4 cellular contexts compared by ENCODE assay signal in the genomic region with DNA sequence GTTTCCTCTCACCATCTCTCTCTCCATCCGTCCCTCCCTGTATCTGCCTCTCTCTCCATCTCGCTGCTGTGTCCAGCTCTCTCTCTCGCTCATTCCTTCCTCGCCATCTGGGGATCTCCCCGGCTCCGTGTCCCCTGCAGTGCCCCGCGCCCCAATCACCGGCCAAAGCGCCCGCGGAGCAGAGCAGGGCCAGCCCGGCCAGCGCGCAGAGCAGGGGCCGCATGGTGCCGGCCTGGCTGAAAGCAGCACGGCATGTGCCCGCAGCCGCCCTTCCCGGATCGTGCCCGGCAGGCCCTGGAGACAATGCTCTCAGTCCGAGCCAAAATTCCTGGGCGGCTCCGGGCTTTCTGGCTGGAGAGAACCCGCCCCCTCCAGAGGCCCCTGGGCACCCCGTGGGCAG.
DNase-seq lines count a peak whose midpoint lies in the region; ATAC-seq and TF ChIP-seq lines count a peak whose summit lies in the region.
"Not testable (repeated sequence)": the region's sequence is repeated elsewhere in the genome, so short reads cannot be mapped to it uniquely, and the experiment has no call there.

No MANE protein-coding gene starts in this region.

- H3K4me1 ChIP-seq in Panc1 (ENCODE audit: control insufficient read depth, insufficient read depth, low read length); lower lobe of right lung; upper lobe of left lung: not testable (repeated sequence)

- intact Hi-C loops in Panc1 (cut with micrococcal nuclease; ENCODE audit: unreplicated experiment); lower lobe of right lung (cut with DNase I): not testable (repeated sequence)

- not testable (repeated sequence) for H3K9me3 Mint-ChIP-seq in stimulated activated effector memory CD8-positive, alpha-beta T cell treated with anti-CD3 and anti-CD28 coated beads, Interleukin-12 subunit alpha, Interleukin-12 subunit beta, amount 100 ng/mL, for 72 hours

- ATAC-seq in Panc1 (peak; percentile 57), lower lobe of right lung (peak; percentile 49 to 56), upper lobe of left lung (ENCODE audit: low FRiP score in 2 of 2) (peak; percentile 64)
- peak; percentile 36 for ATAC-seq in stimulated activated effector memory CD8-positive, alpha-beta T cell treated with anti-CD3 and anti-CD28 coated beads, Interleukin-12 subunit alpha, Interleukin-12 subunit beta, amount 100 ng/mL, for 72 hours

- not testable (repeated sequence) for DNase-seq in Panc1 (ENCODE audit: low read depth, low spot score); lower lobe of right lung; stimulated activated effector memory CD8-positive, alpha-beta T cell treated with anti-CD3 and anti-CD28 coated beads, Interleukin-12 subunit alpha, Interleukin-12 subunit beta, amount 100 ng/mL, for 72 hours (ENCODE audit: low spot score in 2 of 2); upper lobe of left lung

- WGBS in upper lobe of left lung, 2 donors: no CpG with 5 or more reads among the region's 28 CpGs

- not testable (repeated sequence) for TF ChIP-seq POLR2A in upper lobe of left lung (IDR thresholded peaks at IDR 0.05)

- H3K4me3 Mint-ChIP-seq in stimulated activated effector memory CD8-positive, alpha-beta T cell treated with anti-CD3 and anti-CD28 coated beads, Interleukin-12 subunit alpha, Interleukin-12 subunit beta, amount 100 ng/mL, for 72 hours: not testable (repeated sequence)

- TF ChIP-seq CTCF in Panc1 (IDR thresholded peaks at IDR 0.05); lower lobe of right lung (IDR thresholded peaks at IDR 0.05); upper lobe of left lung (IDR thresholded peaks at IDR 0.05): not testable (repeated sequence)

- H3K36me3 Mint-ChIP-seq in stimulated activated effector memory CD8-positive, alpha-beta T cell treated with anti-CD3 and anti-CD28 coated beads, Interleukin-12 subunit alpha, Interleukin-12 subunit beta, amount 100 ng/mL, for 72 hours: not testable (repeated sequence)

- not testable (repeated sequence) for H3K27ac Mint-ChIP-seq in stimulated activated effector memory CD8-positive, alpha-beta T cell treated with anti-CD3 and anti-CD28 coated beads, Interleukin-12 subunit alpha, Interleukin-12 subunit beta, amount 100 ng/mL, for 72 hours

- not testable (repeated sequence) for H3K9me3 ChIP-seq in Panc1 (ENCODE audit: control insufficient read depth, insufficient read depth, low read depth, low read length); lower lobe of right lung; upper lobe of left lung

- not testable (repeated sequence) for H3K4me3 ChIP-seq in Panc1 (ENCODE audit: low read depth in 2 of 2, low read length in 2 of 2); lower lobe of right lung; upper lobe of left lung

- H3K27ac ChIP-seq in Panc1 (ENCODE audit: low read length); lower lobe of right lung; upper lobe of left lung: not testable (repeated sequence)

- not testable (repeated sequence) for TF ChIP-seq EP300 in upper lobe of left lung (IDR thresholded peaks at IDR 0.05)

- not testable (repeated sequence) for BruUV-seq in Panc1 (replicated peaks; lab: Mats Ljungman, UMichigan)

- not testable (repeated sequence) for H3K36me3 ChIP-seq in Panc1 (ENCODE audit: control insufficient read depth, insufficient read depth, low read length); lower lobe of right lung; upper lobe of left lung

- not testable (repeated sequence) for H3K4me1 Mint-ChIP-seq in stimulated activated effector memory CD8-positive, alpha-beta T cell treated with anti-CD3 and anti-CD28 coated beads, Interleukin-12 subunit alpha, Interleukin-12 subunit beta, amount 100 ng/mL, for 72 hours

- not testable (repeated sequence) for H3K27me3 ChIP-seq in Panc1 (ENCODE audit: control insufficient read depth, insufficient read depth, low read length); lower lobe of right lung (ENCODE audit: low read depth); upper lobe of left lung

- in situ Hi-C loops in Panc1 (cut with HindIII; ENCODE audit: low pct_unique_long_range_greater_than_20kb, low sequenced_read_pairs): not testable (repeated sequence)

- POLR2A ChIA-PET in Panc1 (lab: Charles Lee): not testable (repeated sequence)

- CTCF ChIA-PET in Panc1 (lab: Charles Lee): not testable (repeated sequence)
